ENCODE assay signal across 29 cellular contexts in the genomic region with DNA sequence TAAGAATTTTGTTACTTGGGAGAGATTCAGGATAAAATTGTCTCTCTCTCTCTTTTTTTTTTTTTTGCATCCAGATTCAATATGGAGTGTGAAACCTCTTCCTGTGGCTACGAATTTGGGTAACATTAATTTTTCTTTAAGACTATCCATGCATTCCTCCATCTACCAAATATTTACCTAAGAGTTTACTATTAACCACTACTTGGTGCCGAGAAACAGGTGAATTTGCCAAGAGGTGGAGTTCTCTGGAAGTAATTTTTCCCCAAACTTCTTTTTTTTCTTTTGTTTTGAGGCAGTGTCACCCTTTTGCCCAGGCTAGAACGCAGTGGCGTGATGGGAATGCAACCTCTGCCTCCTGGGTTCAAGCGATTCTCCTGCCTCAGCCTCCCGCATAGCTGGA.
"Had no signal": no experiment of that assay in that cellular context is flagged by ENCODE, and none has a peak within 500 bp of the region (broad histone marks: within the 10 kb centered on the region; RNA-seq: fewer than 3 reads in every experiment).

No MANE protein-coding gene starts in this region.

- H3K4me1 ChIP-seq: colonic mucosa, foreskin keratinocyte, gastroesophageal sphincter had no signal

- H3K27ac ChIP-seq: colonic mucosa, coronary artery, dorsolateral prefrontal cortex, epithelial cell of prostate, esophagus muscularis mucosa, esophagus squamous epithelium, foreskin keratinocyte, gastrocnemius medialis, gastroesophageal sphincter, heart left ventricle, heart right ventricle had no signal

- FAIRE-seq: colon, endometrium, endothelial cell of umbilical vein, frontal cortex had no signal

- H3K27ac Mint-ChIP-seq: dendritic cell treated with granulocyte-macrophage colony-stimulating factor and Interleukin-4, amounts not matched to agents 40 ng/mL and 50 ng/mL, for 4 days; effector memory CD8-positive, alpha-beta T cell; endodermal cell had no signal

- H3K36me3 ChIP-seq: colonic mucosa, esophagus muscularis mucosa, esophagus squamous epithelium, gastrocnemius medialis, gastroesophageal sphincter, heart left ventricle, heart right ventricle had no signal

- H3K27me3 Mint-ChIP-seq: dendritic cell treated with granulocyte-macrophage colony-stimulating factor and Interleukin-4, amounts not matched to agents 40 ng/mL and 50 ng/mL, for 4 days had no signal

- ATAC-seq: effector memory CD8-positive, alpha-beta T cell; esophagus mucosa; foreskin keratinocyte; gastrocnemius medialis; gastroesophageal sphincter; heart left ventricle; heart right ventricle had no signal

- H3K27me3 ChIP-seq: colonic mucosa, dorsolateral prefrontal cortex, esophagus muscularis mucosa, esophagus squamous epithelium, foreskin keratinocyte, gastrocnemius medialis, gastroesophageal sphincter, heart left ventricle, heart right ventricle had no signal

- H3K4me3 ChIP-seq: colonic mucosa, coronary artery, dorsolateral prefrontal cortex, esophagus muscularis mucosa, esophagus squamous epithelium, gastrocnemius medialis, gastroesophageal sphincter, heart left ventricle, heart right ventricle had no signal

- H3K4me3 Mint-ChIP-seq: dendritic cell treated with granulocyte-macrophage colony-stimulating factor and Interleukin-4, amounts not matched to agents 40 ng/mL and 50 ng/mL, for 4 days; effector memory CD8-positive, alpha-beta T cell; endodermal cell had no signal

- H3K9me3 Mint-ChIP-seq: dendritic cell treated with granulocyte-macrophage colony-stimulating factor and Interleukin-4, amounts not matched to agents 40 ng/mL and 50 ng/mL, for 4 days; effector memory CD8-positive, alpha-beta T cell had no signal

- H3K9me3 ChIP-seq: colonic mucosa, esophagus muscularis mucosa, esophagus squamous epithelium, gastrocnemius medialis, gastroesophageal sphincter, heart left ventricle, heart right ventricle had no signal

- DNase-seq: colonic mucosa; cortex of kidney; dermis blood vessel endothelial cell; dorsolateral prefrontal cortex; effector CD4-positive, alpha-beta T cell; effector CD8-positive, alpha-beta T cell; effector memory CD4-positive, alpha-beta T cell; effector memory CD8-positive, alpha-beta T cell; endodermal cell; erythroblast; esophagus squamous epithelium; foreskin fibroblast; foreskin keratinocyte; foreskin melanocyte; gastrocnemius medialis; glutamatergic neuron; head of caudate nucleus; heart left ventricle; heart right ventricle had no signal
